In genomic region chr20:33803921-33804337, GRCh38 we compare ENCODE assay signal across 12 cellular contexts. TPM values are rescaled to one million over a fixed set of nuclear protein-coding genes. Genes with fewer than 3 reads are reported as not detected.
DNase-seq lines count a peak whose midpoint lies in the region; FAIRE-seq and TF ChIP-seq lines count a peak whose summit lies in the region.
"Had no signal": no experiment of that assay in that cellular context is flagged by ENCODE, and none has a peak within 500 bp of the region (broad histone marks: within the 10 kb centered on the region; RNA-seq: fewer than 3 reads in every experiment).

No MANE protein-coding gene starts in this region.

- peak; percentile 67 for DNase-seq in AG20443 (ENCODE audit: low spot score)
- DNase-seq in NCI-H226 = peak; percentile 73
- DNase-seq in epithelial cell of esophagus (ENCODE audit: low read depth) = peak; percentile 83
- DNase-seq in myocyte (ENCODE audit: low read depth) = peak; percentile 77
- no peak for DNase-seq in SKM-1 treated with dmso at 0.1 percent for 144 hours (lab: John Stamatoyannopoulos, UW; ENCODE audit: unreplicated experiment)
- DNase-seq in H7 = no peak
- no peak for DNase-seq in NK-92 treated with Interleukin-12 subunit alpha and Interleukin-12 subunit beta, amount 100 ng/mL, for 24 hours (lab: John Stamatoyannopoulos, UW)
- no peak for DNase-seq in small intestine
- DNase-seq: activated CD4-positive, alpha-beta T cell treated with anti-CD3 and anti-CD28 coated beads for 1 hour; CD4-positive, alpha-beta memory T cell; NCI-H2081 treated with DMSO at 0.1 percent for 48 hours; RPMI8226 had no signal

- H3K4me3 ChIP-seq in epithelial cell of esophagus (ENCODE audit: low read length) (no peak overlapping the region), H7 (ENCODE audit: insufficient read depth, low read depth, low read length) (no peak overlapping the region), small intestine (ENCODE audit: low read depth in 1 of 2, low read length in 2 of 2) (no peak overlapping the region)

- no peak overlapping the region for H3K27ac ChIP-seq in small intestine (ENCODE audit: low read depth in 1 of 2, low read length in 1 of 2)

- no peaks in the 10 kb centered on the region for H3K36me3 ChIP-seq in H7 (replicated peaks; ENCODE audit: control insufficient read depth, insufficient read depth, low read length)
- H3K36me3 ChIP-seq in small intestine (ENCODE audit: control insufficient read depth in 2 of 2, insufficient read depth in 2 of 2, low read length in 2 of 2) = no peaks in the 10 kb centered on the region

- no peak for TF ChIP-seq CTCF in epithelial cell of esophagus (IDR thresholded peaks at IDR 0.05; ENCODE audit: insufficient read depth, low read depth, low read length, missing control alignments)

- H3K4me1 ChIP-seq in small intestine (ENCODE audit: control insufficient read depth in 2 of 2, insufficient read depth in 1 of 2, low read depth in 1 of 2, low read length in 1 of 2) = no peaks in the 10 kb centered on the region

- H3K27me3 ChIP-seq in H7 (ENCODE audit: control insufficient read depth, insufficient read depth, low read length) (no peaks in the 10 kb centered on the region), small intestine (ENCODE audit: control insufficient read depth in 2 of 2, insufficient read depth in 2 of 2, low read length in 2 of 2) (no peaks in the 10 kb centered on the region)

- no peaks in the 10 kb centered on the region for H3K9me3 ChIP-seq in small intestine (ENCODE audit: control insufficient read depth, low read depth)

- FAIRE-seq in small intestine (lab: Jason Lieb, UNC) = no peak

- WGBS in small intestine, 3 donors = 68 to 72% (median 71%) methylated on average over 2 of the region's 2 CpGs

RNA-seq across cellular contexts. Expression of gene CHMP4B, which starts 7.2 kb away (rescaled TPM):
- 78.0 and 88.5 TPM in 2 replicates for total RNA-seq in myocyte
- polyA plus RNA-seq in myocyte (2012) = 166 TPM
- total RNA-seq in H7 (2014; rRNA removed; shearing (Covaris generic)) = 31.8 and 33.6 TPM in 2 replicates
- polyA plus RNA-seq in small intestine = 100 to 1,000 TPM; 147 to 218 (median 199) TPM

Comparison
In these comparisons a context has a peak if more than half of its experiments do, and no peak if none do; other contexts are left out.
1. DNase-seq: peak in AG20443 (single experiment), NCI-H226 (single experiment), epithelial cell of esophagus (single experiment) and myocyte (single experiment); none in SKM-1 treated with dmso at 0.1 percent for 144 hours (single experiment), H7 (single experiment), NK-92 treated with Interleukin-12 subunit alpha and Interleukin-12 subunit beta, amount 100 ng/mL, for 24 hours (single experiment) and small intestine (single experiment).